ENCODE assay signal across 8 cellular contexts in genomic region chr10:45464958-45465567, GRCh38.
DNase-seq lines count a peak whose midpoint lies in the region; ATAC-seq and TF ChIP-seq lines count a peak whose summit lies in the region.

No MANE protein-coding gene starts in this region.

- DNase-seq in AG10803 (ENCODE audit: low read depth) (peak; percentile 66), NOMO-1 (lab: John Stamatoyannopoulos, UW; ENCODE audit: unreplicated experiment in 2 of 2) (peak; percentile 57 to 74), endodermal cell (peak; percentile 92), mucosa of gallbladder (ENCODE audit: low spot score) (peak; percentile 76)
- peak; percentile 13 for DNase-seq in activated CD8-positive, alpha-beta memory T cell treated with anti-CD3 and anti-CD28 coated beads, Interleukin-2, amount 50 U/mL, for 1 hour (ENCODE audit: extremely low read depth)
- DNase-seq in stimulated activated CD8-positive, alpha-beta memory T cell treated with anti-CD3 and anti-CD28 coated beads, Interleukin-4, amount 100 ng/mL, for 48 hours = peak; percentile 85

- no peak overlapping the region for H3K4me3 Mint-ChIP-seq in endodermal cell

- H3K27ac ChIP-seq in endodermal cell (ENCODE audit: low read depth, low read length) = no peak overlapping the region

- peaks cover 8% of the 10 kb centered on the region for H3K4me1 Mint-ChIP-seq in endodermal cell

- no peak overlapping the region for H3K4me3 ChIP-seq in AG10803 (ENCODE audit: low read length)
- no peak overlapping the region for H3K4me3 ChIP-seq in endodermal cell (ENCODE audit: low read length)

- H3K9me3 Mint-ChIP-seq in endodermal cell = no peaks in the 10 kb centered on the region

- no peaks in the 10 kb centered on the region for H3K4me1 ChIP-seq in endodermal cell (ENCODE audit: control insufficient read depth, insufficient read depth, low read length)

- WGBS in endodermal cell (ENCODE audit: insufficient coverage in 1 of 2, insufficient read length in 1 of 2), 2 experiments = 0 to 24% methylated on average over 1 to 6 of the region's 6 CpGs

- no peaks in the 10 kb centered on the region for H3K36me3 ChIP-seq in endodermal cell (ENCODE audit: control insufficient read depth, insufficient read depth, low read length)

- peaks cover 6% of the 10 kb centered on the region for H3K36me3 Mint-ChIP-seq in endodermal cell (ENCODE audit: low read depth)

- no peak overlapping the region for H3K9ac ChIP-seq in endodermal cell (ENCODE audit: extremely low read depth, low read length, poor library complexity, severe bottlenecking)

- no peaks in the 10 kb centered on the region for H3K27me3 ChIP-seq in endodermal cell (ENCODE audit: control insufficient read depth, insufficient read depth, low read length, poor library complexity, severe bottlenecking)

- peak overlapping the region; percentile 23 for H3K27ac Mint-ChIP-seq in endodermal cell

- ATAC-seq in GM18517 (IDR thresholded peaks at IDR 0.05; ENCODE audit: unreplicated experiment) = peak; percentile 38
- peak; percentile 42 for ATAC-seq in HG03066 (IDR thresholded peaks at IDR 0.05; ENCODE audit: low read depth, unreplicated experiment)

- H3K27me3 Mint-ChIP-seq in endodermal cell (ENCODE audit: insufficient read depth) = no peaks in the 10 kb centered on the region

- H3K9me3 ChIP-seq in endodermal cell (ENCODE audit: control insufficient read depth, low read length) = no peaks in the 10 kb centered on the region

- peak; percentile 95 for TF ChIP-seq CTCF in AG10803 (conservative IDR thresholded peaks at IDR 0.05; ENCODE audit: low read length)
- peak; percentile 99 for TF ChIP-seq CTCF in endodermal cell (conservative IDR thresholded peaks at IDR 0.05)

Comparison
In these comparisons a context has a peak if more than half of its experiments do, and no peak if none do; other contexts are left out.
1. DNase-seq: peak in every context shown above with its lines; median percentile 92 in endodermal cell; 85 in stimulated activated CD8-positive, alpha-beta memory T cell treated with anti-CD3 and anti-CD28 coated beads, Interleukin-4, amount 100 ng/mL, for 48 hours; 76 in mucosa of gallbladder; 66 in AG10803; 66 in NOMO-1; 13 in activated CD8-positive, alpha-beta memory T cell treated with anti-CD3 and anti-CD28 coated beads, Interleukin-2, amount 50 U/mL, for 1 hour.